ENCODE assay signal across 15 cellular contexts in the genomic region with DNA sequence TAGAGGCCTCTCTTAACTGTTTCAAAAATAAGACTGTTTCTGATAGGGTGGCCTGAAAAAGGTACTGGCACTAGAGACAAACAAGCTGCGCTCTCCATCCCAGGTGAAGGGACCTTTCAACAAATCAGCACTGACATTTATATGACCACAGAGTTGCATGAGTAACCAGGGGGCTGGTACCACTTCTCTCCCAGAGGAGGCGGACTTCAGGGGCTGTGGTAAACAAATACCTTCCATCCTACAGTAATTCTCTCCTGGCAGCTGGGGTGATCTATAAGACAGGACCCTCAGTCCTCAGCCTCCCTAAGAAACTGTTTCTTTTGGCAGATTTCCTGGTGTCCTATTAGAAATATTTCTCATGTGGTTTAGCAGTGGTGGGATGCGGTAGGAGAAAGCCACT.
"Had no signal": no experiment of that assay in that cellular context is flagged by ENCODE, and none has a peak within 500 bp of the region (broad histone marks: within the 10 kb centered on the region; RNA-seq: fewer than 3 reads in every experiment).

No MANE protein-coding gene starts in this region.

- H3K27me3 Mint-ChIP-seq: activated CD8-positive, alpha-beta memory T cell treated with anti-CD3 and anti-CD28 coated beads, Interleukin-2, amount 10 ng/mL, durations not matched to agents 7 days and 5 days had no signal

- H3K4me3 ChIP-seq: esophagus muscularis mucosa, lower lobe of right lung, mucosa of descending colon, skin epidermis, testis had no signal

- H3K9me3 ChIP-seq: esophagus muscularis mucosa, lower lobe of right lung, mucosa of descending colon, testis had no signal

- DNase-seq: activated CD4-positive, alpha-beta T cell treated with anti-CD3 and anti-CD28 coated beads, Interleukin-2, amount 50 U/mL, for 48 hours; activated CD4-positive, CD25-positive, alpha-beta regulatory T cell treated with anti-CD3 and anti-CD28 coated beads, Interleukin-2, amount 50 U/mL, for 72 hours; activated CD8-positive, alpha-beta memory T cell treated with anti-CD3 and anti-CD28 coated beads, Interleukin-2, amount 10 ng/mL, durations not matched to agents 7 days and 5 days; activated gamma-delta T cell; activated T-cell treated with anti-CD3 and anti-CD28 coated beads, Interleukin-2, amount 50 U/mL, for 4 hours; amygdala; lower lobe of right lung; mucosa of descending colon; natural killer cell; stimulated activated CD4-positive, alpha-beta T cell treated with anti-CD3 and anti-CD28 coated beads, Interleukin-4, amount 100 ng/mL, for 4 hours; stimulated activated naive CD8-positive, alpha-beta T cell treated with anti-CD3 and anti-CD28 coated beads, Interleukin-15, amount 100 ng/mL, for 72 hours; testis had no signal

- H3K4me1 ChIP-seq: lower lobe of right lung, testis had no signal

- H3K4me3 Mint-ChIP-seq: activated CD8-positive, alpha-beta memory T cell treated with anti-CD3 and anti-CD28 coated beads, Interleukin-2, amount 10 ng/mL, durations not matched to agents 7 days and 5 days; activated naive CD8-positive, alpha-beta T cell; activated T-cell treated with anti-CD3 and anti-CD28 coated beads, Interleukin-2, amount 50 U/mL, for 4 hours; natural killer cell; stimulated activated naive CD8-positive, alpha-beta T cell treated with anti-CD3 and anti-CD28 coated beads, Interleukin-15, amount 100 ng/mL, for 72 hours had no signal

- H3K9me3 Mint-ChIP-seq: natural killer cell had no signal

- H3K27ac ChIP-seq: esophagus muscularis mucosa, lower lobe of right lung, skin epidermis, testis had no signal

- H3K36me3 Mint-ChIP-seq: activated CD8-positive, alpha-beta memory T cell treated with anti-CD3 and anti-CD28 coated beads, Interleukin-2, amount 10 ng/mL, durations not matched to agents 7 days and 5 days; activated naive CD8-positive, alpha-beta T cell had no signal

- H3K27me3 ChIP-seq: esophagus muscularis mucosa, testis had no signal

- ATAC-seq: activated CD8-positive, alpha-beta memory T cell treated with anti-CD3 and anti-CD28 coated beads, Interleukin-2, amount 10 ng/mL, durations not matched to agents 7 days and 5 days; activated T-cell treated with anti-CD3 and anti-CD28 coated beads, Interleukin-2, amount 50 U/mL, for 4 hours; lower lobe of right lung; mucosa of descending colon; natural killer cell; stimulated activated naive CD8-positive, alpha-beta T cell treated with anti-CD3 and anti-CD28 coated beads, Interleukin-15, amount 100 ng/mL, for 72 hours had no signal

- H3K4me1 Mint-ChIP-seq: activated CD8-positive, alpha-beta memory T cell treated with anti-CD3 and anti-CD28 coated beads, Interleukin-2, amount 10 ng/mL, durations not matched to agents 7 days and 5 days; stimulated activated naive CD8-positive, alpha-beta T cell treated with anti-CD3 and anti-CD28 coated beads, Interleukin-15, amount 100 ng/mL, for 72 hours had no signal

- H3K27ac Mint-ChIP-seq: activated CD8-positive, alpha-beta memory T cell treated with anti-CD3 and anti-CD28 coated beads, Interleukin-2, amount 10 ng/mL, durations not matched to agents 7 days and 5 days; activated naive CD8-positive, alpha-beta T cell; stimulated activated naive CD8-positive, alpha-beta T cell treated with anti-CD3 and anti-CD28 coated beads, Interleukin-15, amount 100 ng/mL, for 72 hours had no signal
